In the genomic region with DNA sequence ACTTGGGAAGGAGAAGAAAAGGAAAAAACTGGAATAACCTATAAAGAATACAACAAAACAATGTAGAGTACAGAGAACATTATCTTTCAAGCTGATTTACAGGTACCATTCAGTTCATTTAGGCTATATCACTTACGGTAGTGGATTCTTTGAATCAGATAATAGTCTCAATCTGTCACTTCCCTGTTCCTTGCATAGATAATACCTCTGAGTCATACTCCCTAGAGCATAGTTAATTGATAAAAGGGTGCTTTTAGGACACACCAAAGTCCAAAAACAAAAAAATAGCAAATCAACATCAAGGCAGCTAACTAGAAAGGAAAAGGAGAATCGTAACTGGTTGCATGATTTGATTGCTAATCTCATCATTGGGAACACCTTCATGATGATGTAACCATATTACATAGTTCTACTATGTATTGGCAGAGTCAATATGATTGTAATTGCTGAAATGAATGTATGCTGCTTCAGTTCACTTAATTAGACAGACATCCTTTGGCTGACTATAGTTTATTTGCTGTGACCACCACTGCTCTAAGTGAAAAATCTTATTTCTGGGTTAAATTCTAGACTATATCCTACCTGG, we compare ENCODE assay signal across 27 cellular contexts.
DNase-seq lines count a peak whose midpoint lies in the region; ATAC-seq, FAIRE-seq and TF ChIP-seq lines count a peak whose summit lies in the region.
"Had no signal": no experiment of that assay in that cellular context is flagged by ENCODE, and none has a peak within 500 bp of the region (broad histone marks: within the 10 kb centered on the region; RNA-seq: fewer than 3 reads in every experiment).

No MANE protein-coding gene starts in this region.

- no peaks in the 10 kb centered on the region for H3K79me2 ChIP-seq in HepG2 (ENCODE audit: insufficient read depth, low read length)

- H3K9me3 Mint-ChIP-seq in CD4-positive, CD25-positive, alpha-beta regulatory T cell = peaks cover 0 to 1% (median 0%) of the 10 kb centered on the region in 7 donors

- H4K20me1 ChIP-seq in HepG2 (ENCODE audit: insufficient read depth, low read length) = no peaks in the 10 kb centered on the region

- in situ Hi-C loops in HepG2 (cut with HindIII; ENCODE audit: extremely low pct_ligation_motif_present, low pct_unique_long_range_greater_than_20kb) = no loop called here

- no peak overlapping the region for H2AFZ ChIP-seq in HepG2 (ENCODE audit: low read length)
- H2AFZ ChIP-seq: GM23248 had no signal

- DNase-seq in A673 (ENCODE audit: low spot score) = peak; percentile 9
- no peak for DNase-seq in CD4-positive, CD25-positive, alpha-beta regulatory T cell
- DNase-seq in OCI-M1 (lab: John Stamatoyannopoulos, UW) = peak; percentile 35
- DNase-seq in HepG2 (ENCODE audit: low spot score) = no peak
- no peak for DNase-seq in coronary artery (ENCODE audit: low spot score)
- no peak for DNase-seq in NK-92 (lab: John Stamatoyannopoulos, UW; ENCODE audit: unreplicated experiment)
- DNase-seq in kidney = no peak
- DNase-seq: DMS153; DND-41; GM23248; H7; MG63; NCI-H1105 treated with DMSO at 0.1 percent for 48 hours; NCI-H146; NCI-H1930; NCI-H2107; NCI-H446; NCI-H524 treated with DMSO at 0.1 percent for 48 hours; NCI-H774; NK-92 treated with Interleukin-12 subunit alpha and Interleukin-12 subunit beta, amount 100 ng/mL, for 24 hours; Right ventricle myocardium superior; RPMI8226 had no signal

- H3K27ac Mint-ChIP-seq in CD4-positive, CD25-positive, alpha-beta regulatory T cell = peak overlapping the region in 1 of 3 donors; percentile 1
- H3K27ac Mint-ChIP-seq: B cell had no signal

- TF ChIP-seq CTCF in A673 (conservative IDR thresholded peaks at IDR 0.05; ENCODE audit: low read depth, low read length) = no peak
- no peak for TF ChIP-seq CTCF in HepG2 (CRISPR knock-in tag; IDR thresholded peaks at IDR 0.05)
- no peak for TF ChIP-seq CTCF in coronary artery (IDR thresholded peaks at IDR 0.05)
- TF ChIP-seq CTCF in kidney (IDR thresholded peaks at IDR 0.05; ENCODE audit: borderline replicate concordance, extremely low read depth, insufficient read depth) = no peak

- TF ChIP-seq POLR2A in HepG2 (IDR thresholded peaks at IDR 0.05; ENCODE audit: insufficient read depth in 1 of 2, low read depth in 2 of 2, low read length in 2 of 2) = no peak

- 7% methylated on average over 2 of the region's 2 CpGs for WGBS in HepG2 (ENCODE audit: low lambda C conversion rate)

- H3K36me3 ChIP-seq in A673 (ENCODE audit: insufficient read depth, low read length, poor library complexity, severe bottlenecking) (no peaks in the 10 kb centered on the region), HepG2 (replicated peaks in 1 of 2; ENCODE audit: control insufficient read depth in 1 of 2, insufficient read depth in 2 of 2, low read length in 2 of 2) (no peaks in the 10 kb centered on the region), kidney (ENCODE audit: control insufficient read depth in 1 of 2, insufficient read depth in 2 of 2, low read length in 2 of 2) (no peaks in the 10 kb centered on the region)
- no peaks in the 10 kb centered on the region for H3K36me3 ChIP-seq in CD4-positive, CD25-positive, alpha-beta regulatory T cell (ENCODE audit: control insufficient read depth, insufficient read depth, low read length)
- H3K36me3 ChIP-seq: MG63, SJSA1 had no signal

- peaks cover 4% of the 10 kb centered on the region for H3K27me3 Mint-ChIP-seq in CD4-positive, CD25-positive, alpha-beta regulatory T cell
- H3K27me3 Mint-ChIP-seq: B cell had no signal

- TF ChIP-seq EP300 in HepG2 (IDR thresholded peaks at IDR 0.05; ENCODE audit: low read depth in 2 of 2, low read length in 2 of 2) (no peak), HepG2 (CRISPR knock-in tag; IDR thresholded peaks at IDR 0.05; ENCODE audit: borderline replicate concordance) (no peak)

- no peaks in the 10 kb centered on the region for H3K27me3 ChIP-seq in A673 (replicated peaks; ENCODE audit: insufficient read depth, low read depth, low read length, poor library complexity)
- H3K27me3 ChIP-seq in CD4-positive, CD25-positive, alpha-beta regulatory T cell (ENCODE audit: control insufficient read depth, insufficient read depth, low read length) = no peaks in the 10 kb centered on the region
- no peaks in the 10 kb centered on the region for H3K27me3 ChIP-seq in HepG2 (ENCODE audit: control insufficient read depth in 1 of 2, insufficient read depth in 2 of 2, low read length in 2 of 2)
- H3K27me3 ChIP-seq: MG63, SJSA1 had no signal

- TF ChIP-seq RAD21 in HepG2 (CRISPR knock-in tag; IDR thresholded peaks at IDR 0.05) = no peak

- intact Hi-C loops in A673 (cut with micrococcal nuclease; ENCODE audit: unreplicated experiment) (no loop called here), HepG2 (cut with micrococcal nuclease; ENCODE audit: unreplicated experiment) (no loop called here), kidney (cut with DNase I) (no loop called here)

- H3K9ac ChIP-seq in HepG2 (ENCODE audit: insufficient read depth, low read depth, low read length) = no peak overlapping the region
- H3K9ac ChIP-seq in kidney (ENCODE audit: low read length in 2 of 2) = no peak overlapping the region
- H3K9ac ChIP-seq: GM23248 had no signal

- no peaks in the 10 kb centered on the region for H3K4me1 Mint-ChIP-seq in CD4-positive, CD25-positive, alpha-beta regulatory T cell
- H3K4me1 Mint-ChIP-seq: B cell had no signal

- BruUV-seq in A673 (replicated peaks; lab: Mats Ljungman, UMichigan) (no TSS peak), HepG2 (replicated peaks; lab: Mats Ljungman, UMichigan) (no TSS peak)

- H3K4me1 ChIP-seq in A673 (ENCODE audit: insufficient read depth, low read length, poor library complexity, severe bottlenecking) = no peaks in the 10 kb centered on the region
- H3K4me1 ChIP-seq in CD4-positive, CD25-positive, alpha-beta regulatory T cell (ENCODE audit: control insufficient read depth, insufficient read depth, low read length, poor library complexity, severe bottlenecking) = no peaks in the 10 kb centered on the region
- no peaks in the 10 kb centered on the region for H3K4me1 ChIP-seq in HepG2 (ENCODE audit: insufficient read depth, low read length)
- H3K4me1 ChIP-seq in kidney (ENCODE audit: control insufficient read depth in 1 of 2, insufficient read depth in 1 of 2, low read depth in 1 of 2, low read length in 2 of 2) = no peaks in the 10 kb centered on the region
- H3K4me1 ChIP-seq: SJSA1 had no signal

- H3K27ac ChIP-seq in A673 (ENCODE audit: low read depth, low read length, poor library complexity, severe bottlenecking) = no peak overlapping the region
- H3K27ac ChIP-seq in CD4-positive, CD25-positive, alpha-beta regulatory T cell (ENCODE audit: insufficient read depth, low read length, poor library complexity, severe bottlenecking) = peak overlapping the region; percentile 48
- no peak overlapping the region for H3K27ac ChIP-seq in HepG2 (ENCODE audit: extremely low read length, insufficient read depth, low read length)
- no peak overlapping the region for H3K27ac ChIP-seq in coronary artery
- no peak overlapping the region for H3K27ac ChIP-seq in kidney (ENCODE audit: low read depth in 2 of 2, low read length in 2 of 2)
- H3K27ac ChIP-seq: C4-2B, GM23248, SJSA1 had no signal

- CTCF ChIA-PET in A673 (lab: Charles Lee) (no interaction called here), HepG2 (lab: Yijun Ruan, JAX; ENCODE audit: low intra/inter-chr PET ratio, low total read pairs) (no interaction called here)

- ATAC-seq in CD4-positive, CD25-positive, alpha-beta regulatory T cell (ENCODE audit: low read depth in 2 of 2) = no peak
- no peak for ATAC-seq in HepG2
- ATAC-seq: K562 had no signal

- no peak overlapping the region for H3K4me2 ChIP-seq in HepG2 (ENCODE audit: low read depth, low read length)

- peak overlapping the region in 1 of 4 donors; percentile 8 for H3K4me3 Mint-ChIP-seq in CD4-positive, CD25-positive, alpha-beta regulatory T cell
- H3K4me3 Mint-ChIP-seq: B cell had no signal

- no peaks in the 10 kb centered on the region for H3K36me3 Mint-ChIP-seq in CD4-positive, CD25-positive, alpha-beta regulatory T cell

- no peak overlapping the region for H3K4me3 ChIP-seq in A673 (ENCODE audit: low read depth, low read length, poor library complexity, severe bottlenecking)
- H3K4me3 ChIP-seq in CD4-positive, CD25-positive, alpha-beta regulatory T cell (ENCODE audit: low read depth, low read length) = no peak overlapping the region
- H3K4me3 ChIP-seq in HepG2 (replicated peaks in 1 of 3; ENCODE audit: insufficient read depth in 1 of 3, low read depth in 2 of 3, low read length in 3 of 3) = no peak overlapping the region
- no peak overlapping the region for H3K4me3 ChIP-seq in coronary artery
- no peak overlapping the region for H3K4me3 ChIP-seq in kidney (ENCODE audit: low read length in 2 of 2)
- H3K4me3 ChIP-seq: GM23248, K562, MG63, SJSA1 had no signal

- H3K9me3 ChIP-seq in A673 (ENCODE audit: low read depth, low read length, poor library complexity, severe bottlenecking) (no peaks in the 10 kb centered on the region), HepG2 (ENCODE audit: low read length) (no peaks in the 10 kb centered on the region), kidney (ENCODE audit: control insufficient read depth in 1 of 2, low read length in 2 of 2) (no peaks in the 10 kb centered on the region)
- H3K9me3 ChIP-seq in CD4-positive, CD25-positive, alpha-beta regulatory T cell (ENCODE audit: control insufficient read depth in 2 of 2, low read length in 2 of 2) = no peaks in the 10 kb centered on the region
- H3K9me3 ChIP-seq: MG63, SJSA1 had no signal

- POLR2A ChIA-PET in A673 (lab: Charles Lee; ENCODE audit: low non-redundant PET) = no interaction called here
- POLR2A ChIA-PET in HepG2 (lab: Yijun Ruan, JAX) = no interaction called here

- FAIRE-seq in HepG2 (lab: Jason Lieb, UNC) (no peak), kidney (lab: Jason Lieb, UNC) (no peak)
- FAIRE-seq: GM12892, K562 had no signal

TF ChIP-seq in HepG2, 621 proteins besides CTCF, POLR2A, EP300 and RAD21:
- TF ChIP-seq CC2D1A (CRISPR knock-in tag; IDR thresholded peaks at IDR 0.05) (no peak), ZNF577 (CRISPR knock-in tag; IDR thresholded peaks at IDR 0.05; ENCODE audit: borderline replicate concordance, low read depth) (no peak), MIXL1 (CRISPR knock-in tag; IDR thresholded peaks at IDR 0.05) (no peak), MIER3 (CRISPR knock-in tag; IDR thresholded peaks at IDR 0.05; ENCODE audit: borderline replicate concordance) (no peak), ZNF644 (CRISPR knock-in tag; IDR thresholded peaks at IDR 0.05; ENCODE audit: low read depth) (no peak), ATF7 (IDR thresholded peaks at IDR 0.05) (peak; percentile 35; the same call in 1 of the 2 replicates), ATF7 (CRISPR knock-in tag; IDR thresholded peaks at IDR 0.05) (no peak), HOXA9 (CRISPR knock-in tag; IDR thresholded peaks at IDR 0.05; ENCODE audit: borderline replicate concordance) (no peak)

Comparison
In these comparisons a context has a peak if more than half of its experiments do, and no peak if none do; other contexts are left out.
1. DNase-seq: peak in A673 (single experiment) and OCI-M1 (single experiment); none in CD4-positive, CD25-positive, alpha-beta regulatory T cell (0 of 3), HepG2 (single experiment), coronary artery (single experiment), NK-92 (single experiment) and kidney (single experiment).